In genomic region chr12:58295268-58295667, GRCh38 we compare ENCODE assay signal across 4 cellular contexts.
A peak's percentile ranks its signal among the peaks of the same experiment; 100 is the strongest.
TF ChIP-seq lines count a peak whose summit lies in the region.

No MANE protein-coding gene starts in this region.

TF ChIP-seq in HepG2, 621 proteins besides CTCF, POLR2A, EP300 and RAD21:
- peak; percentile 64 to 75 for TF ChIP-seq MAFK (conservative IDR thresholded peaks at IDR 0.05 in 1 of 2, IDR thresholded peaks at IDR 0.05 in 1 of 2; ENCODE audit: low read length in 2 of 2)
- TF ChIP-seq ATF5 (CRISPR knock-in tag; IDR thresholded peaks at IDR 0.05; ENCODE audit: low read depth) = no peak
- TF ChIP-seq MAFF (IDR thresholded peaks at IDR 0.05; ENCODE audit: low read depth, low read length) = peak; percentile 70; the same call in 1 of the 2 replicates

TF ChIP-seq in A549, 52 proteins besides CTCF, POLR2A, EP300 and RAD21:
- TF ChIP-seq REST (IDR thresholded peaks at IDR 0.05) = no peak
- no peak for TF ChIP-seq KDM1A (IDR thresholded peaks at IDR 0.05; ENCODE audit: low read depth)
- TF ChIP-seq MAFK (IDR thresholded peaks at IDR 0.05; ENCODE audit: partially characterized antibody) = peak; percentile 69

TF ChIP-seq in IMR-90, 13 proteins besides CTCF, POLR2A, EP300 and RAD21:
- no peak for TF ChIP-seq RFX5 (IDR thresholded peaks at IDR 0.05; ENCODE audit: low read depth, low read length)
- TF ChIP-seq FOS (IDR thresholded peaks at IDR 0.05; ENCODE audit: low read depth, low read length) = no peak
- no peak for TF ChIP-seq NFE2L2 (IDR thresholded peaks at IDR 0.05; ENCODE audit: low read depth, low read length)
- no peak for TF ChIP-seq ELK1 (IDR thresholded peaks at IDR 0.05; ENCODE audit: borderline replicate concordance, low read depth, low read length)
- no peak for TF ChIP-seq USF2 (IDR thresholded peaks at IDR 0.05; ENCODE audit: low read depth, low read length)
- TF ChIP-seq MAFK (IDR thresholded peaks at IDR 0.05; ENCODE audit: low read depth, low read length) = peak; percentile 68
- TF ChIP-seq MAZ (IDR thresholded peaks at IDR 0.05; ENCODE audit: borderline replicate concordance, low read depth, low read length) = no peak

TF ChIP-seq in K562, 482 proteins besides CTCF, POLR2A, EP300 and RAD21:
- no peak for TF ChIP-seq CBX8 (IDR thresholded peaks at IDR 0.05; ENCODE audit: borderline replicate concordance, extremely low read depth, low read depth, low read length, poor library complexity, severe bottlenecking)
- TF ChIP-seq NFATC3 (IDR thresholded peaks at IDR 0.05) = no peak
- peak; percentile 22; the same call in 1 of the 2 replicates for TF ChIP-seq ZNF316 (IDR thresholded peaks at IDR 0.05)
- TF ChIP-seq ZBTB34 (CRISPR knock-in tag; IDR thresholded peaks at IDR 0.05) = no peak
- no peak for TF ChIP-seq FOXK1 (CRISPR knock-in tag; IDR thresholded peaks at IDR 0.05; ENCODE audit: borderline replicate concordance)
